In the genomic region with DNA sequence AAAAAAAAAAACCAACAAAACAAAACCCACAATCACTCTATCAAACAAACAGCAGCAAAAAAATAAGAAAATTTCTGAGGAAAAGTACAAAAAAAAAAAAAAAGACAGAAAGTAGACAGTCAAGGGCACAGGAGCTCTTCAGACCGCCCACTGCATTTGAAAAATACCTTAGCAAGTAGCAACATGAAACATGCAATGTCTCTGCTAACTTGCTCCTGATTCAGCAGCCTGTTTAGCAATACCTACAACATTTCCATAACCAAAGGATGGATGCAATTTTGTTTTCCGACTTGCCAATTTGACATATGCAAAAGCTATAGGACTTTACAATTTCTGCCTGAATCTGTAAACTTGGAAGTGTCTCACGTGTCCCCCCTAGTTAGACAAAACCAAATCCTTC, we compare ENCODE assay signal across 21 cellular contexts. TPM values are rescaled to one million over a fixed set of nuclear protein-coding genes. Genes with fewer than 3 reads are reported as not detected.
DNase-seq lines count a peak whose midpoint lies in the region; ATAC-seq and TF ChIP-seq lines count a peak whose summit lies in the region.
"Had no signal": no experiment of that assay in that cellular context is flagged by ENCODE, and none has a peak within 500 bp of the region (broad histone marks: within the 10 kb centered on the region; RNA-seq: fewer than 3 reads in every experiment).

No MANE protein-coding gene starts in this region.

- peak overlapping the region; percentile 14 for H3K4me3 Mint-ChIP-seq in MCF 10A (ENCODE audit: unreplicated experiment)
- H3K4me3 Mint-ChIP-seq in T-helper 17 cell = no peak overlapping the region
- no peak overlapping the region for H3K4me3 Mint-ChIP-seq in WTC11
- H3K4me3 Mint-ChIP-seq: activated CD4-positive, alpha-beta T cell treated with anti-CD3 and anti-CD28 coated beads for 36 hours; activated naive CD8-positive, alpha-beta T cell treated with anti-CD3 and anti-CD28 coated beads for 36 hours; dendritic cell treated with granulocyte-macrophage colony-stimulating factor and Interleukin-4, amounts not matched to agents 40 ng/mL and 50 ng/mL, for 4 days; neural progenitor cell had no signal

- H3K9me3 Mint-ChIP-seq in MCF 10A (ENCODE audit: unreplicated experiment) (no peaks in the 10 kb centered on the region), WTC11 (no peaks in the 10 kb centered on the region)
- H3K9me3 Mint-ChIP-seq: activated naive CD8-positive, alpha-beta T cell treated with anti-CD3 and anti-CD28 coated beads for 36 hours; dendritic cell treated with granulocyte-macrophage colony-stimulating factor and Interleukin-4, amounts not matched to agents 40 ng/mL and 50 ng/mL, for 4 days; neural progenitor cell had no signal

- H3K27ac Mint-ChIP-seq in MCF 10A (ENCODE audit: low read depth, unreplicated experiment) = peak overlapping the region; percentile 2
- peak overlapping the region; percentile 88 for H3K27ac Mint-ChIP-seq in T-helper 17 cell
- H3K27ac Mint-ChIP-seq in WTC11 = no peak overlapping the region
- H3K27ac Mint-ChIP-seq: activated CD4-positive, alpha-beta T cell treated with anti-CD3 and anti-CD28 coated beads for 36 hours; dendritic cell treated with granulocyte-macrophage colony-stimulating factor and Interleukin-4, amounts not matched to agents 40 ng/mL and 50 ng/mL, for 4 days; neural progenitor cell had no signal

- H3K4me1 ChIP-seq in breast epithelium = no peaks in the 10 kb centered on the region

- H3K36me3 ChIP-seq in breast epithelium = no peaks in the 10 kb centered on the region
- H3K36me3 ChIP-seq: neural progenitor cell had no signal

- H3K4me1 Mint-ChIP-seq in MCF 10A (ENCODE audit: insufficient read depth, unreplicated experiment) = peaks cover 20% of the 10 kb centered on the region
- peaks cover 37% of the 10 kb centered on the region for H3K4me1 Mint-ChIP-seq in T-helper 17 cell
- H3K4me1 Mint-ChIP-seq in WTC11 = peaks cover 2% of the 10 kb centered on the region; the same call in 1 of the 2 replicates

- peak; percentile 74 for DNase-seq in MCF 10A (ENCODE audit: unreplicated experiment)
- no peak for DNase-seq in breast epithelium (ENCODE audit: low spot score in 2 of 2)
- no peak for DNase-seq in T-helper 17 cell
- peak; percentile 53 for DNase-seq in iris pigment epithelial cell (ENCODE audit: low read depth)
- DNase-seq in globus pallidus (ENCODE audit: low spot score) = no peak
- DNase-seq in WTC11 (ENCODE audit: low spot score) = no peak
- DNase-seq in NCI-H446 treated with DMSO at 0.1 percent for 48 hours (lab: John Stamatoyannopoulos, UW) = no peak
- DNase-seq: activated CD4-positive, alpha-beta T cell treated with anti-CD3 and anti-CD28 coated beads for 36 hours; activated naive CD8-positive, alpha-beta T cell treated with anti-CD3 and anti-CD28 coated beads for 36 hours; gastrocnemius medialis; KG1; left cardiac atrium; NCI-H2081; NCI-H510A; psoas muscle; stimulated activated CD4-positive, alpha-beta T cell treated with anti-CD3 and anti-CD28 coated beads, Interleukin-4, amount 100 ng/mL, for 24 hours had no signal

- H3K27me3 ChIP-seq in breast epithelium = no peaks in the 10 kb centered on the region
- H3K27me3 ChIP-seq: gastrocnemius medialis, neural progenitor cell, suprapubic skin, vagina had no signal

- H3K27me3 Mint-ChIP-seq in MCF 10A (ENCODE audit: insufficient read depth, unreplicated experiment) = no peaks in the 10 kb centered on the region
- no peaks in the 10 kb centered on the region for H3K27me3 Mint-ChIP-seq in T-helper 17 cell
- no peaks in the 10 kb centered on the region for H3K27me3 Mint-ChIP-seq in WTC11 (ENCODE audit: low read depth)
- H3K27me3 Mint-ChIP-seq: activated CD4-positive, alpha-beta T cell treated with anti-CD3 and anti-CD28 coated beads for 36 hours; activated naive CD8-positive, alpha-beta T cell treated with anti-CD3 and anti-CD28 coated beads for 36 hours; dendritic cell treated with granulocyte-macrophage colony-stimulating factor and Interleukin-4, amounts not matched to agents 40 ng/mL and 50 ng/mL, for 4 days had no signal

- ATAC-seq in T-helper 17 cell (no peak), GM21390 (IDR thresholded peaks at IDR 0.05; ENCODE audit: unreplicated experiment) (no peak), WTC11 (no peak)
- ATAC-seq: activated CD4-positive, alpha-beta T cell treated with anti-CD3 and anti-CD28 coated beads for 36 hours; gastrocnemius medialis; left cardiac atrium; psoas muscle had no signal

- no peak for TF ChIP-seq POLR2A in breast epithelium (IDR thresholded peaks at IDR 0.05)

- H3K9me3 ChIP-seq in breast epithelium (no peaks in the 10 kb centered on the region), T-helper 17 cell (ENCODE audit: control insufficient read depth, low read length, poor library complexity, severe bottlenecking) (no peaks in the 10 kb centered on the region)
- H3K9me3 ChIP-seq: gastrocnemius medialis, psoas muscle, suprapubic skin, vagina had no signal

- no peak overlapping the region for H3K27ac ChIP-seq in breast epithelium
- H3K27ac ChIP-seq: gastrocnemius medialis, neural progenitor cell, psoas muscle, suprapubic skin, vagina had no signal

- TF ChIP-seq CTCF in MCF 10A (IDR thresholded peaks at IDR 0.05; ENCODE audit: unreplicated experiment) (no peak), breast epithelium (IDR thresholded peaks at IDR 0.05) (no peak), WTC11 (IDR thresholded peaks at IDR 0.05) (no peak)

- BruUV-seq in MCF 10A (replicated peaks; lab: Mats Ljungman, UMichigan) = no TSS peak

- CTCF ChIA-PET in MCF 10A (lab: Yijun Ruan, JAX) (interaction anchor here (0.6 to 1.7 kb wide), 4 partner anchors 17 to 161 kb away, joined by 3 to 4 read pairs (median 3); no protein-coding TSS in a partner anchor), WTC11 (lab: Charles Lee) (interaction anchor here (0.7 to 1.4 kb wide), 3 partner anchors 24 to 179 kb away, joined by 3 to 4 read pairs (median 4); no protein-coding TSS in a partner anchor)

- POLR2A ChIA-PET in MCF 10A (lab: Yijun Ruan, JAX) (interaction anchor here (0.6 to 2.7 kb wide), 16 partner anchors 8 to 102 kb away, joined by 3 to 13 read pairs (median 4); a partner anchor contains a TSS), WTC11 (lab: Charles Lee) (no interaction called here)

- H3K4me3 ChIP-seq in breast epithelium = no peak overlapping the region
- H3K4me3 ChIP-seq: gastrocnemius medialis, neural progenitor cell, psoas muscle, suprapubic skin, vagina had no signal

- intact Hi-C loops in MCF 10A (cut with micrococcal nuclease) (no loop called here), breast epithelium (cut with DNase I; ENCODE audit: low total_unique reads) (no loop called here)

- peaks cover 53% of the 10 kb centered on the region for H3K36me3 Mint-ChIP-seq in MCF 10A (ENCODE audit: insufficient read depth, unreplicated experiment)
- H3K36me3 Mint-ChIP-seq in T-helper 17 cell (ENCODE audit: low read depth) = peaks cover 5% of the 10 kb centered on the region
- H3K36me3 Mint-ChIP-seq in WTC11 = peaks cover 10% of the 10 kb centered on the region; the same call in 1 of the 2 replicates

TF ChIP-seq in WTC11, 78 proteins besides CTCF, POLR2A, EP300 and RAD21 (continues in another document):
- TF ChIP-seq GRHL2 (CRISPR knock-in tag; IDR thresholded peaks at IDR 0.05; ENCODE audit: insufficient replicate concordance, severe bottlenecking) (no peak), FOXJ3 (CRISPR knock-in tag; IDR thresholded peaks at IDR 0.05; ENCODE audit: borderline replicate concordance) (no peak), TP53 (CRISPR knock-in tag; IDR thresholded peaks at IDR 0.05) (no peak), HMGA2 (CRISPR knock-in tag; IDR thresholded peaks at IDR 0.05) (no peak), IRF2 (CRISPR knock-in tag; IDR thresholded peaks at IDR 0.05; ENCODE audit: borderline replicate concordance, low read depth) (no peak), FOXP1 (CRISPR knock-in tag; IDR thresholded peaks at IDR 0.05; ENCODE audit: borderline replicate concordance) (no peak)
- TF ChIP-seq, protein P1, sequence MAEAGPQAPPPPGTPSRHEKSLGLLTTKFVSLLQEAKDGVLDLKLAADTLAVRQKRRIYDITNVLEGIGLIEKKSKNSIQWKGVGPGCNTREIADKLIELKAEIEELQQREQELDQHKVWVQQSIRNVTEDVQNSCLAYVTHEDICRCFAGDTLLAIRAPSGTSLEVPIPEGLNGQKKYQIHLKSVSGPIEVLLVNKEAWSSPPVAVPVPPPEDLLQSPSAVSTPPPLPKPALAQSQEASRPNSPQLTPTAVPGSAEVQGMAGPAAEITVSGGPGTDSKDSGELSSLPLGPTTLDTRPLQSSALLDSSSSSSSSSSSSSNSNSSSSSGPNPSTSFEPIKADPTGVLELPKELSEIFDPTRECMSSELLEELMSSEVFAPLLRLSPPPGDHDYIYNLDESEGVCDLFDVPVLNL (CRISPR knock-in tag; IDR thresholded peaks at IDR 0.05; ENCODE audit: borderline replicate concordance, low read depth) = no peak
- TF ChIP-seq, protein P2, sequence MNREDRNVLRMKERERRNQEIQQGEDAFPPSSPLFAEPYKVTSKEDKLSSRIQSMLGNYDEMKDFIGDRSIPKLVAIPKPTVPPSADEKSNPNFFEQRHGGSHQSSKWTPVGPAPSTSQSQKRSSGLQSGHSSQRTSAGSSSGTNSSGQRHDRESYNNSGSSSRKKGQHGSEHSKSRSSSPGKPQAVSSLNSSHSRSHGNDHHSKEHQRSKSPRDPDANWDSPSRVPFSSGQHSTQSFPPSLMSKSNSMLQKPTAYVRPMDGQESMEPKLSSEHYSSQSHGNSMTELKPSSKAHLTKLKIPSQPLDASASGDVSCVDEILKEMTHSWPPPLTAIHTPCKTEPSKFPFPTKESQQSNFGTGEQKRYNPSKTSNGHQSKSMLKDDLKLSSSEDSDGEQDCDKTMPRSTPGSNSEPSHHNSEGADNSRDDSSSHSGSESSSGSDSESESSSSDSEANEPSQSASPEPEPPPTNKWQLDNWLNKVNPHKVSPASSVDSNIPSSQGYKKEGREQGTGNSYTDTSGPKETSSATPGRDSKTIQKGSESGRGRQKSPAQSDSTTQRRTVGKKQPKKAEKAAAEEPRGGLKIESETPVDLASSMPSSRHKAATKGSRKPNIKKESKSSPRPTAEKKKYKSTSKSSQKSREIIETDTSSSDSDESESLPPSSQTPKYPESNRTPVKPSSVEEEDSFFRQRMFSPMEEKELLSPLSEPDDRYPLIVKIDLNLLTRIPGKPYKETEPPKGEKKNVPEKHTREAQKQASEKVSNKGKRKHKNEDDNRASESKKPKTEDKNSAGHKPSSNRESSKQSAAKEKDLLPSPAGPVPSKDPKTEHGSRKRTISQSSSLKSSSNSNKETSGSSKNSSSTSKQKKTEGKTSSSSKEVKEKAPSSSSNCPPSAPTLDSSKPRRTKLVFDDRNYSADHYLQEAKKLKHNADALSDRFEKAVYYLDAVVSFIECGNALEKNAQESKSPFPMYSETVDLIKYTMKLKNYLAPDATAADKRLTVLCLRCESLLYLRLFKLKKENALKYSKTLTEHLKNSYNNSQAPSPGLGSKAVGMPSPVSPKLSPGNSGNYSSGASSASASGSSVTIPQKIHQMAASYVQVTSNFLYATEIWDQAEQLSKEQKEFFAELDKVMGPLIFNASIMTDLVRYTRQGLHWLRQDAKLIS (CRISPR knock-in tag; IDR thresholded peaks at IDR 0.05; ENCODE audit: borderline replicate concordance) = no peak

RNA-seq across cellular contexts. Expression of a gene that starts 57.4 kb away (rescaled TPM):
- total RNA-seq in MCF 10A (2022) (18.0 and 26.8 TPM in 2 replicates), breast epithelium (10 to 100 TPM; 20.2 to 38.2 (median 34.4) TPM), T-helper 17 cell (10 to 100 TPM; 76.2 to 91.9 TPM), WTC11 (2021) (28.6 to 31.3 TPM (median 30.0 TPM) in 3 replicates)

Comparison
In these comparisons a context has a peak if more than half of its experiments do, and no peak if none do; other contexts are left out.
1. DNase-seq: peak in MCF 10A (single experiment) and iris pigment epithelial cell (single experiment); none in breast epithelium (0 of 2), T-helper 17 cell (0 of 3), globus pallidus (single experiment), WTC11 (single experiment) and NCI-H446 treated with DMSO at 0.1 percent for 48 hours (single experiment).